8 cellular contexts compared by ENCODE assay signal in the genomic region with DNA sequence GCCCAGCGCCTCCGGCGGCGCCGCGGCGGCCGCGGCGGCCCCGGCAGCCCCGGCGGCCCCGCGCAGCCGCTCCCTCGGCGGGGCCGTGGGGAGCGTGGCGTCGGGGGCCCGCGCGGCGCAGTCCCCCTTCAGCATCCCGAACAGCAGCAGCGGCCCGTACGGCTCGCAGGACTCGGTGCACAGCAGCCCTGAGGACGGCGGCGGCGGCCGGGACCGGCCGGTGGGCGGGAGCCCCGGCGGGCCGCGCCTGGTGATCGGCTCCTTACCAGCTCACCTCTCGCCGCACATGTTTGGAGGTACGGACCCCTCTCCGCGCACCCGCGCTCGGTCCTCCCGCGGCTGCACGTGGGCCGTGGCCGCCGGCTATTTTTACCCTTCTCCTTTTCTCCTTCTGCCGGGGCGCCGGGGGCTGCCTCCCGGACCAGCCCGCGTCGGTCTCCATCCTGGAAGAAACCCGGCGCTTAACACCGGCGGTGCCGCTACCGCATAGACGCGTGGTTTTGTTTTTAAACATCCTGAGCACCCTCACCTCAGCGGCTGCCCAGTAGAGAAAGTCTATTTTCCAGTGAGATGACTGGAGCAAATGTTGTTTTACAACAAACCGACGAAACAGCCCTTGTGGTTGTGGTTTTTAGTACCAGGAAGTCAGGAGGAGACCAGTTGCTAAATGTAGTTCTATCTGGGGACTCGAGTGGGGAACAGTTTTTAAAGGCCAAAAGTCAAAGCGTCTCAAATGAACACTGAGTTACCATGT. TPM values are rescaled to one million over a fixed set of nuclear protein-coding genes. Genes with fewer than 3 reads are reported as not detected.
DNase-seq lines count a peak whose midpoint lies in the region; ATAC-seq and TF ChIP-seq lines count a peak whose summit lies in the region.

No MANE protein-coding gene starts in this region.

- CTCF ChIA-PET in GM10248 (lab: Yijun Ruan, JAX) (interaction anchor here (0.7 to 2.6 kb wide), 2 partner anchors 16 to 63 kb away, joined by 3 to 8 read pairs; no protein-coding TSS in a partner anchor), HCT116 (lab: Charles Lee) (interaction anchor here (1.7 kb wide), 1 partner anchor 10 kb away, joined by 5 read pairs; no protein-coding TSS in a partner anchor)

- RAD21 ChIA-PET in HCT116 (lab: Charles Lee; ENCODE audit: low non-redundant PET in 1 of 2, low total read pairs in 2 of 2, uncharacterized antibody in 2 of 2, unreplicated experiment in 2 of 2) = no interaction called here

- TF ChIP-seq CTCF in GM10248 (IDR thresholded peaks at IDR 0.05; ENCODE audit: control extremely low read depth, extremely low read depth, low read depth, missing control alignments) (no peak), HCT116 (IDR thresholded peaks at IDR 0.05 in 2 of 3, conservative IDR thresholded peaks at IDR 0.05 in 1 of 3; ENCODE audit: borderline replicate concordance in 1 of 3, insufficient read depth in 1 of 3, low read depth in 2 of 3, low read length in 2 of 3) (no peak)

- H3K36me3 ChIP-seq in HCT116 (ENCODE audit: control insufficient read depth in 1 of 2, insufficient read depth in 2 of 2, low read length in 2 of 2) = no peaks in the 10 kb centered on the region
- no peaks in the 10 kb centered on the region for H3K36me3 ChIP-seq in effector memory CD4-positive, alpha-beta T cell (ENCODE audit: control insufficient read depth, insufficient read depth, low read length)

- H3K4me3 ChIP-seq in HCT116 (replicated peaks in 1 of 2; ENCODE audit: low read depth in 1 of 2, low read length in 2 of 2) (peak overlapping the region; percentile 69 to 85), mononuclear cell (ENCODE audit: low read length) (peak overlapping the region; percentile 74)
- H3K4me3 ChIP-seq in effector memory CD4-positive, alpha-beta T cell (ENCODE audit: insufficient read depth, low read depth, low read length, poor library complexity, severe bottlenecking) = peak overlapping the region; percentile 70

- H2AFZ ChIP-seq in HCT116 (ENCODE audit: low read depth, low read length, poor library complexity, severe bottlenecking) = no peak overlapping the region

- H3K9me2 ChIP-seq in HCT116 (ENCODE audit: insufficient read depth) = no peaks in the 10 kb centered on the region

- peaks cover 13 to 31% of the 10 kb centered on the region in 2 experiments for H3K4me1 ChIP-seq in HCT116 (ENCODE audit: control insufficient read depth in 1 of 2, insufficient read depth in 2 of 2, low read length in 2 of 2)
- peaks cover 16% of the 10 kb centered on the region for H3K4me1 ChIP-seq in effector memory CD4-positive, alpha-beta T cell (ENCODE audit: control insufficient read depth, insufficient read depth, low read length, poor library complexity, severe bottlenecking)
- H3K4me1 ChIP-seq in mononuclear cell (ENCODE audit: insufficient read depth, low read length) = peaks cover 29% of the 10 kb centered on the region

- no peak for ATAC-seq in HCT116

- peak overlapping the region; percentile 68 for H3K9ac ChIP-seq in HCT116 (ENCODE audit: low read length)

- peak overlapping the region; percentile 82 for H3K4me2 ChIP-seq in HCT116 (ENCODE audit: low read length)

- H3K27ac ChIP-seq in HCT116 (ENCODE audit: low read depth, low read length) = peak overlapping the region; percentile 97
- peak overlapping the region; percentile 83 for H3K27ac ChIP-seq in effector memory CD4-positive, alpha-beta T cell (ENCODE audit: insufficient read depth, low read length, poor library complexity, severe bottlenecking)

- H3K9me3 ChIP-seq in HCT116 (ENCODE audit: control insufficient read depth in 1 of 2, insufficient read depth in 1 of 2, low read depth in 1 of 2, low read length in 2 of 2) = no peaks in the 10 kb centered on the region
- H3K9me3 ChIP-seq in effector memory CD4-positive, alpha-beta T cell (ENCODE audit: control insufficient read depth, low read length) = no peaks in the 10 kb centered on the region
- no peaks in the 10 kb centered on the region for H3K9me3 ChIP-seq in mononuclear cell (ENCODE audit: low read depth, low read length)

- TF ChIP-seq POLR2A in HCT116 (IDR thresholded peaks at IDR 0.05; ENCODE audit: borderline replicate concordance, extremely low read depth, insufficient read depth, insufficient read length) = no peak

- TF ChIP-seq RAD21 in HCT116 (IDR thresholded peaks at IDR 0.05; ENCODE audit: low read depth) = no peak

- no peaks in the 10 kb centered on the region for H3K27me3 ChIP-seq in HCT116 (ENCODE audit: insufficient read depth, low read length)
- H3K27me3 ChIP-seq in effector memory CD4-positive, alpha-beta T cell (replicated peaks; ENCODE audit: control insufficient read depth, insufficient read depth, low read length, poor library complexity, severe bottlenecking) = no peaks in the 10 kb centered on the region
- H3K27me3 ChIP-seq in mononuclear cell (ENCODE audit: insufficient read depth, low read length) = no peaks in the 10 kb centered on the region

- intact Hi-C loops in HCT116 (cut with micrococcal nuclease) = loop anchor here (2.0 kb wide), 1 partner anchor 279 kb away; no protein-coding TSS in a partner anchor

- H3K79me2 ChIP-seq in HCT116 (ENCODE audit: insufficient read depth, low read length) = peaks cover 34% of the 10 kb centered on the region

- H4K20me1 ChIP-seq in HCT116 (ENCODE audit: insufficient read depth) = no peaks in the 10 kb centered on the region

- POLR2A ChIA-PET in GM10248 (lab: Yijun Ruan, JAX) (no interaction called here), HCT116 (lab: Charles Lee) (no interaction called here)

- peak; percentile 25 for DNase-seq in GM10248 (ENCODE audit: extremely low spot score)
- DNase-seq in HCT116 (ENCODE audit: low read depth, low spot score) = no peak
- peak; percentile 12 for DNase-seq in NCI-H1105 (lab: John Stamatoyannopoulos, UW)
- peak; percentile 52 to 71 for DNase-seq in activated CD4-positive, alpha-beta T cell treated with anti-CD3 and anti-CD28 coated beads, Interleukin-2, amount 50 U/mL, for 48 hours
- peak; percentile 20 to 36 (median 33) for DNase-seq in effector memory CD4-positive, alpha-beta T cell
- DNase-seq in stimulated activated CD8-positive, alpha-beta memory T cell treated with anti-CD3 and anti-CD28 coated beads, Interleukin-7, amount 100 ng/mL, for 48 hours (ENCODE audit: extremely low read depth in 1 of 2, low read depth in 1 of 2) = peak; percentile 32 to 53
- no peak for DNase-seq in cerebellum (ENCODE audit: low spot score)

- no TSS peak for BruUV-seq in HCT116 (replicated peaks; lab: Mats Ljungman, UMichigan)

TF ChIP-seq in HCT116, 20 proteins besides CTCF, POLR2A, EP300 and RAD21:
- TF ChIP-seq ZFX (IDR thresholded peaks at IDR 0.05) (peak; percentile 6; the same call in 1 of the 2 replicates), SIN3A (IDR thresholded peaks at IDR 0.05; ENCODE audit: low read depth) (0 out of 2 replicates have a peak, but pooled peaks have one; percentile 34)
- TF ChIP-seq, protein P1, sequence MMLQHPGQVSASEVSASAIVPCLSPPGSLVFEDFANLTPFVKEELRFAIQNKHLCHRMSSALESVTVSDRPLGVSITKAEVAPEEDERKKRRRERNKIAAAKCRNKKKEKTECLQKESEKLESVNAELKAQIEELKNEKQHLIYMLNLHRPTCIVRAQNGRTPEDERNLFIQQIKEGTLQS (IDR thresholded peaks at IDR 0.05) = no peak
- TF ChIP-seq, protein P2, sequence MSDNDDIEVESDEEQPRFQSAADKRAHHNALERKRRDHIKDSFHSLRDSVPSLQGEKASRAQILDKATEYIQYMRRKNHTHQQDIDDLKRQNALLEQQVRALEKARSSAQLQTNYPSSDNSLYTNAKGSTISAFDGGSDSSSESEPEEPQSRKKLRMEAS (IDR thresholded peaks at IDR 0.05) = peak; percentile 37; the same call in 1 of the 2 replicates

RNA-seq across cellular contexts. Expression of a gene that starts 1.3 kb away (rescaled TPM):
- total RNA-seq in HCT116 (2021; ENCODE audit: unreplicated experiment) (10.2 TPM), mononuclear cell (34.1 TPM), cerebellum (33.3 TPM)
- polyA plus RNA-seq in HCT116 (2012) = 1.8 and 2.0 TPM in 2 replicates

Comparison
In these comparisons a context has a peak if more than half of its experiments do, and no peak if none do; other contexts are left out.
1. DNase-seq: peak in GM10248 (single experiment), NCI-H1105 (single experiment), activated CD4-positive, alpha-beta T cell treated with anti-CD3 and anti-CD28 coated beads, Interleukin-2, amount 50 U/mL, for 48 hours (2 of 2), effector memory CD4-positive, alpha-beta T cell (3 of 3) and stimulated activated CD8-positive, alpha-beta memory T cell treated with anti-CD3 and anti-CD28 coated beads, Interleukin-7, amount 100 ng/mL, for 48 hours (2 of 2); none in HCT116 (single experiment) and cerebellum (single experiment).
2. Peak in every context shown above with its lines, with median percentiles within 50 percentile points of each other: H3K4me3 ChIP-seq.